Comparison of ENCODE assay signal across 19 cellular contexts in genomic region chr2:60380411-60380810, GRCh38.
DNase-seq lines count a peak whose midpoint lies in the region; ATAC-seq lines count a peak whose summit lies in the region.
"Had no signal": no experiment of that assay in that cellular context is flagged by ENCODE, and none has a peak within 500 bp of the region (broad histone marks: within the 10 kb centered on the region; RNA-seq: fewer than 3 reads in every experiment).

No MANE protein-coding gene starts in this region.

- H2BK12ac ChIP-seq in trophoblast cell (ENCODE audit: low read length), result peak overlapping the region; percentile 11

- DNase-seq in cardiac septum (ENCODE audit: low spot score), result peak; percentile 24
- DNase-seq in Right ventricle myocardium inferior (ENCODE audit: missing footprints), result no peak
- no peak for DNase-seq in left colon
- peak; percentile 45 to 75 for DNase-seq in trophoblast cell
- DNase-seq in HuH-7.5 (ENCODE audit: low spot score), result no peak
- no peak for DNase-seq in NCI-H2196 treated with DMSO at 0.1 percent for 48 hours (lab: John Stamatoyannopoulos, UW; ENCODE audit: unreplicated experiment)
- DNase-seq: AML-193; CD4-positive, alpha-beta memory T cell; DMS79 treated with DMSO at 0.1 percent for 48 hours; GF-D8; HCEC 1CT had no signal

- no peak overlapping the region for H3K18ac ChIP-seq in trophoblast cell (ENCODE audit: low read length)

- peaks cover 2% of the 10 kb centered on the region for H3K79me2 ChIP-seq in trophoblast cell (ENCODE audit: control insufficient read depth, insufficient read depth, low read length, poor library complexity)

- peak overlapping the region; percentile 44 for H2AK5ac ChIP-seq in trophoblast cell (ENCODE audit: low read length)

- H4K91ac ChIP-seq in trophoblast cell (ENCODE audit: low read depth, low read length), result peak overlapping the region; percentile 65

- no peak overlapping the region for H3K9ac ChIP-seq in trophoblast cell (ENCODE audit: low read length)
- H3K9ac ChIP-seq: BLaER1 had no signal

- H2BK120ac ChIP-seq in trophoblast cell (ENCODE audit: insufficient read depth, low read length, poor library complexity), result peak overlapping the region; percentile 44

- intact Hi-C loops in cardiac septum (cut with DNase I) (no loop called here), Right ventricle myocardium inferior (cut with DNase I) (no loop called here), left colon (cut with DNase I, micrococcal nuclease) (no loop called here)

- H3K4me3 ChIP-seq in trophoblast cell (ENCODE audit: low read depth, low read length), result no peak overlapping the region
- H3K4me3 ChIP-seq: A549, BLaER1, GM12878, GM23338 had no signal

- H4K12ac ChIP-seq in trophoblast cell (ENCODE audit: low read depth, low read length), result no peak overlapping the region

- H3K4me1 ChIP-seq in trophoblast cell (ENCODE audit: control insufficient read depth in 1 of 2, insufficient read depth in 2 of 2, low read length in 2 of 2), result peaks cover 20 to 24% of the 10 kb centered on the region in 2 experiments
- H3K4me1 ChIP-seq: A549 had no signal

- no peak overlapping the region for H2BK5ac ChIP-seq in trophoblast cell (ENCODE audit: low read depth, low read length, poor library complexity)

- no peak overlapping the region for H2AFZ ChIP-seq in trophoblast cell (ENCODE audit: insufficient read depth, low read length, poor library complexity)
- H2AFZ ChIP-seq: GM23338 had no signal

- H3K27ac ChIP-seq in trophoblast cell (ENCODE audit: low read depth, low read length), result no peak overlapping the region
- H3K27ac ChIP-seq: 22Rv1, A549, BLaER1, HL-60 had no signal

- peaks cover 31% of the 10 kb centered on the region for H3K79me1 ChIP-seq in trophoblast cell (ENCODE audit: low read length)

- H3K23ac ChIP-seq in trophoblast cell (ENCODE audit: low read length), result no peak overlapping the region

- no peak overlapping the region for H3K4ac ChIP-seq in trophoblast cell (ENCODE audit: low read depth, low read length)

- no peak for ATAC-seq in Right ventricle myocardium inferior
- peak; percentile 30 for ATAC-seq in left colon
- ATAC-seq in GM21619 (IDR thresholded peaks at IDR 0.05; ENCODE audit: unreplicated experiment), result no peak
- ATAC-seq in GM18517 (IDR thresholded peaks at IDR 0.05; ENCODE audit: unreplicated experiment), result no peak
- ATAC-seq: A549, GM12878, GM23338 had no signal

- no peak overlapping the region for H4K8ac ChIP-seq in trophoblast cell (ENCODE audit: low read depth, low read length)

- H3K14ac ChIP-seq in trophoblast cell (ENCODE audit: low read length), result no peak overlapping the region

- H3K4me2 ChIP-seq in trophoblast cell (ENCODE audit: low read length), result no peak overlapping the region
- H3K4me2 ChIP-seq: A549, BLaER1, GM23338 had no signal

- H3K36me3 ChIP-seq in trophoblast cell (ENCODE audit: control insufficient read depth in 1 of 2, insufficient read depth in 2 of 2, low read length in 2 of 2), result no peaks in the 10 kb centered on the region
- H3K36me3 ChIP-seq: BLaER1 had no signal

- H3K27me3 ChIP-seq in trophoblast cell (ENCODE audit: insufficient read depth, low read length), result no peaks in the 10 kb centered on the region
- H3K27me3 ChIP-seq: BLaER1 had no signal

- WGBS in trophoblast cell (ENCODE audit: extremely low coverage, insufficient coverage, insufficient read length), result no CpG with 5 or more reads among the region's 2 CpGs

- no peaks in the 10 kb centered on the region for H3K9me3 ChIP-seq in trophoblast cell (ENCODE audit: insufficient read depth, low read depth, low read length)
- H3K9me3 ChIP-seq: A549, BLaER1 had no signal

Comparison
In these comparisons a context has a peak if more than half of its experiments do, and no peak if none do; other contexts are left out.
1. DNase-seq: peak in cardiac septum (single experiment) and trophoblast cell (2 of 2); none in Right ventricle myocardium inferior (single experiment), left colon (0 of 2), HuH-7.5 (single experiment) and NCI-H2196 treated with DMSO at 0.1 percent for 48 hours (single experiment).